In the genomic region with DNA sequence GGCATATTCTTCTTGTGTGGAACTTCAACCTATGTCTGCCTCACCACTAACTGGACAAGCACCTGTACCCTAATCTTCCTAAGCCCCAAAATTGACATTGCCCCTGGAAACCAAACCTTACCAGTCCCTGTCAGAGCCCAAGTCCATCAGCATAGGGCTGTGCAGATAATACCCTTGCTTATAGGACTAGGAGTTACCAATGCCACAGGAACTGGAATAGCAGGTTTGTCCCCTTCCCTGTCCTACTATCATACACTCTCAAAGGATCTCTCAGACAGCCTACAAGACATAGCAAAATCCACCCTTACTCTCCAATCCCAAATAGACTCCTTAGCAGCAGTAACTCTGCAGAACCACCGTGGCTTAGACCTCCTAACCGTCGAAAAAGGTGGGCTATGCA, we compare ENCODE assay signal across 16 cellular contexts. TPM values are rescaled to one million over a fixed set of nuclear protein-coding genes. Genes with fewer than 3 reads are reported as not detected.
DNase-seq lines count a peak whose midpoint lies in the region; ATAC-seq, FAIRE-seq and TF ChIP-seq lines count a peak whose summit lies in the region.
"Had no signal": no experiment of that assay in that cellular context is flagged by ENCODE, and none has a peak within 500 bp of the region (broad histone marks: within the 10 kb centered on the region; RNA-seq: fewer than 3 reads in every experiment).

No MANE protein-coding gene starts in this region.

- DNase-seq in DND-41 = no peak
- DNase-seq in activated CD8-positive, alpha-beta T cell treated with anti-CD3 and anti-CD28 coated beads, Interleukin-2, amount 10 ng/mL, durations not matched to agents 7 days and 5 days = no peak
- DNase-seq in naive thymus-derived CD8-positive, alpha-beta T cell = no peak
- no peak for DNase-seq in RPMI8226
- DNase-seq in D721Med (ENCODE audit: insufficient read length, low spot score) = no peak
- DNase-seq in T1000 (lab: John Stamatoyannopoulos, UW) = no peak
- DNase-seq in SHP77 treated with DMSO at 0.1 percent for 48 hours (lab: John Stamatoyannopoulos, UW) = no peak
- DNase-seq: DMS79 treated with DMSO at 0.1 percent for 48 hours; dorsolateral prefrontal cortex; NCI-H187 treated with DMSO at 0.1 percent for 48 hours; NCI-H774; retina; stimulated activated CD4-positive, alpha-beta T cell treated with anti-CD3 and anti-CD28 coated beads, Interleukin-2, amount 100 ng/mL, for 48 hours; stimulated activated CD8-positive, alpha-beta memory T cell treated with anti-CD3 and anti-CD28 coated beads, Interleukin-4, amount 100 ng/mL, for 48 hours; upper lobe of left lung had no signal

- H3K27me3 Mint-ChIP-seq in activated CD8-positive, alpha-beta T cell treated with anti-CD3 and anti-CD28 coated beads, Interleukin-2, amount 10 ng/mL, durations not matched to agents 7 days and 5 days (ENCODE audit: low read depth) = no peaks in the 10 kb centered on the region
- H3K27me3 Mint-ChIP-seq in naive thymus-derived CD8-positive, alpha-beta T cell = no peaks in the 10 kb centered on the region

- H3K9ac ChIP-seq in BLaER1 (no peak overlapping the region), DND-41 (ENCODE audit: low read depth, low read length) (peak overlapping the region; percentile 31)

- H3K4me1 ChIP-seq in BLaER1 = peaks cover 17% of the 10 kb centered on the region
- peaks cover 82% of the 10 kb centered on the region for H3K4me1 ChIP-seq in DND-41 (ENCODE audit: insufficient read depth, low read length)
- H3K4me1 ChIP-seq: upper lobe of left lung had no signal

- FAIRE-seq in D721Med (lab: Jason Lieb, UNC) = no peak

- H3K4me3 ChIP-seq in BLaER1 = no peak overlapping the region
- H3K4me3 ChIP-seq in DND-41 (ENCODE audit: low read depth in 1 of 2, low read length in 2 of 2) = peak overlapping the region in 1 of 2 experiments; percentile 35; a peak in 1 of 4 replicates
- H3K4me3 ChIP-seq: dorsolateral prefrontal cortex, upper lobe of left lung had no signal

- H3K27me3 ChIP-seq in BLaER1 (no peaks in the 10 kb centered on the region), DND-41 (ENCODE audit: insufficient read depth, low read length, poor library complexity) (no peaks in the 10 kb centered on the region)
- H3K27me3 ChIP-seq: dorsolateral prefrontal cortex, upper lobe of left lung had no signal

- H3K4me2 ChIP-seq in BLaER1 = peak overlapping the region; percentile 37; the same call in 1 of the 2 replicates
- H3K4me2 ChIP-seq in DND-41 (ENCODE audit: insufficient read depth, low read length) = 0 out of 2 replicates have a peak overlapping the region, but pooled peaks have one; percentile 12

- peaks cover 100% of the 10 kb centered on the region for H3K9me3 ChIP-seq in BLaER1
- H3K9me3 ChIP-seq in DND-41 (ENCODE audit: insufficient read depth, low read length, severe bottlenecking) = peaks cover 37% of the 10 kb centered on the region

- H3K36me3 ChIP-seq in BLaER1 (peaks cover 100% of the 10 kb centered on the region), DND-41 (ENCODE audit: insufficient read depth, low read length) (peaks cover 99% of the 10 kb centered on the region)

- peaks cover 7% of the 10 kb centered on the region for H3K36me3 Mint-ChIP-seq in activated CD8-positive, alpha-beta T cell treated with anti-CD3 and anti-CD28 coated beads, Interleukin-2, amount 10 ng/mL, durations not matched to agents 7 days and 5 days (ENCODE audit: low read depth)
- H3K36me3 Mint-ChIP-seq in naive thymus-derived CD8-positive, alpha-beta T cell = peaks cover 18 to 26% (median 22%) of the 10 kb centered on the region in 3 donors

- H4K20me1 ChIP-seq in BLaER1 = peaks cover 30% of the 10 kb centered on the region; the same call in 1 of the 2 replicates
- peaks cover 13% of the 10 kb centered on the region for H4K20me1 ChIP-seq in DND-41 (ENCODE audit: insufficient read depth, low read length)

- TF ChIP-seq CTCF in DND-41 (IDR thresholded peaks at IDR 0.05; ENCODE audit: borderline replicate concordance, extremely low read depth, low read length, poor library complexity, severe bottlenecking) (no peak), D721Med (IDR thresholded peaks at IDR 0.05; ENCODE audit: insufficient read depth, missing control alignments) (no peak)

- no peak for ATAC-seq in DND-41 (ENCODE audit: insufficient read depth, low read depth)
- no peak for ATAC-seq in activated CD8-positive, alpha-beta T cell treated with anti-CD3 and anti-CD28 coated beads, Interleukin-2, amount 10 ng/mL, durations not matched to agents 7 days and 5 days
- ATAC-seq in naive thymus-derived CD8-positive, alpha-beta T cell = no peak

- POLR2A ChIA-PET in activated CD8-positive, alpha-beta T cell treated with anti-CD3 and anti-CD28 coated beads, Interleukin-2, amount 10 ng/mL, durations not matched to agents 7 days and 5 days (lab: Charles Lee) = no interaction called here
- POLR2A ChIA-PET in naive thymus-derived CD8-positive, alpha-beta T cell (lab: Charles Lee) = no interaction called here

- H3K27ac Mint-ChIP-seq in activated CD8-positive, alpha-beta T cell treated with anti-CD3 and anti-CD28 coated beads, Interleukin-2, amount 10 ng/mL, durations not matched to agents 7 days and 5 days = peak overlapping the region; percentile 35
- H3K27ac Mint-ChIP-seq in naive thymus-derived CD8-positive, alpha-beta T cell = peak overlapping the region in 7 of 10 donors; percentile 2 to 70 (median 37)

- CTCF ChIA-PET in activated CD8-positive, alpha-beta T cell treated with anti-CD3 and anti-CD28 coated beads, Interleukin-2, amount 10 ng/mL, durations not matched to agents 7 days and 5 days (lab: Charles Lee) = no interaction called here

- H3K9me3 Mint-ChIP-seq in activated CD8-positive, alpha-beta T cell treated with anti-CD3 and anti-CD28 coated beads, Interleukin-2, amount 10 ng/mL, durations not matched to agents 7 days and 5 days (ENCODE audit: insufficient read depth) = peaks cover 40% of the 10 kb centered on the region
- peaks cover 0 to 24% (median 18%) of the 10 kb centered on the region in 9 donors for H3K9me3 Mint-ChIP-seq in naive thymus-derived CD8-positive, alpha-beta T cell

- no peak overlapping the region for H3K4me3 Mint-ChIP-seq in activated CD8-positive, alpha-beta T cell treated with anti-CD3 and anti-CD28 coated beads, Interleukin-2, amount 10 ng/mL, durations not matched to agents 7 days and 5 days
- H3K4me3 Mint-ChIP-seq in naive thymus-derived CD8-positive, alpha-beta T cell = peak overlapping the region in 7 of 10 donors; percentile 8 to 27 (median 11)

- H3K4me1 Mint-ChIP-seq in activated CD8-positive, alpha-beta T cell treated with anti-CD3 and anti-CD28 coated beads, Interleukin-2, amount 10 ng/mL, durations not matched to agents 7 days and 5 days (ENCODE audit: low read depth) = peaks cover 23% of the 10 kb centered on the region
- peaks cover 27 to 60% (median 51%) of the 10 kb centered on the region in 4 donors for H3K4me1 Mint-ChIP-seq in naive thymus-derived CD8-positive, alpha-beta T cell

- peaks cover 100% of the 10 kb centered on the region for H3K79me2 ChIP-seq in DND-41 (ENCODE audit: insufficient read depth, low read length)

- H3K27ac ChIP-seq in BLaER1 (no peak overlapping the region), DND-41 (ENCODE audit: low read length) (peak overlapping the region; percentile 89)
- H3K27ac ChIP-seq: dorsolateral prefrontal cortex had no signal

- H2AFZ ChIP-seq in DND-41 (ENCODE audit: low read depth, low read length) = no peak overlapping the region

RNA-seq across cellular contexts. Expression of a gene that starts 19.8 kb away (rescaled TPM):
- total RNA-seq in activated CD8-positive, alpha-beta T cell treated with anti-CD3 and anti-CD28 coated beads, Interleukin-2, amount 10 ng/mL, durations not matched to agents 7 days and 5 days = 10 to 100 TPM; 20.2 to 21.7 TPM
- total RNA-seq in naive thymus-derived CD8-positive, alpha-beta T cell = 10 to 100 TPM; 32.5 to 33.6 TPM
- polyA plus RNA-seq in naive thymus-derived CD8-positive, alpha-beta T cell = 10 to 100 TPM in 2 of 3 donors, 1 to 10 TPM in 1; 9.7 to 12.8 (median 11.7) TPM
